8 cellular contexts compared by ENCODE assay signal in genomic region chr6:35452186-35453090, GRCh38. TPM values are rescaled to one million over a fixed set of nuclear protein-coding genes. Genes with fewer than 3 reads are reported as not detected.
DNase-seq lines count a peak whose midpoint lies in the region; ATAC-seq and TF ChIP-seq lines count a peak whose summit lies in the region.

FANCE (plus strand) TSS chr6:35452338; CDS start chr6:35452546, 208 bp downstream.

- DNase-seq in NCI-H1694 (lab: John Stamatoyannopoulos, UW) (peak; percentile 52), T-helper 2 cell (peak; percentile 82 to 86 (median 85)), left ventricle myocardium superior (peak; percentile 98), psoas muscle (peak; percentile 95 to 97)

- intact Hi-C loops in left ventricle myocardium superior (cut with micrococcal nuclease) (no loop called here), psoas muscle (cut with DNase I) (loop anchor here (5.0 to 10.0 kb wide), 2 partner anchors 160 to 758 kb away; partner anchors contain the start of gene ILRUN (in 1 of the 2))

- WGBS in psoas muscle, 3 donors: 2 to 4% (median 4%) methylated on average over 61 to 87 of the region's 87 CpGs
- WGBS in urinary bladder: under 1% methylated on average over 87 of the region's 87 CpGs

- peak; percentile 85 for ATAC-seq in GM18505 (IDR thresholded peaks at IDR 0.05; ENCODE audit: unreplicated experiment)
- peak; percentile 85 for ATAC-seq in HG02884 (IDR thresholded peaks at IDR 0.05; ENCODE audit: unreplicated experiment)
- ATAC-seq in left ventricle myocardium superior: peak; percentile 96
- peak; percentile 89 to 94 (median 92) for ATAC-seq in psoas muscle

- peak; percentile 50 for TF ChIP-seq POLR2A in GM18505 (IDR thresholded peaks at IDR 0.05; ENCODE audit: borderline replicate concordance, extremely low read depth, insufficient read depth, insufficient read length)

- H3K36me3 ChIP-seq in psoas muscle (ENCODE audit: insufficient read depth in 1 of 2, low read depth in 1 of 2) (peaks cover 0 to 15% of the 10 kb centered on the region in 2 donors), urinary bladder (ENCODE audit: insufficient read depth) (no peaks in the 10 kb centered on the region)

- no peaks in the 10 kb centered on the region for H3K27me3 ChIP-seq in psoas muscle (ENCODE audit: insufficient read depth in 3 of 3, low read length in 2 of 3)

- TF ChIP-seq CTCF in psoas muscle (IDR thresholded peaks at IDR 0.05): no peak

- H3K4me1 ChIP-seq in psoas muscle (peaks cover 29% of the 10 kb centered on the region), urinary bladder (ENCODE audit: insufficient read depth) (no peaks in the 10 kb centered on the region)

- peak within 1 kb of the TSS; percentile 44 for H3K27ac ChIP-seq in angular gyrus (ENCODE audit: low read depth, low read length)
- peak within 1 kb of the TSS; percentile 81 for H3K27ac ChIP-seq in psoas muscle
- H3K27ac ChIP-seq in urinary bladder (ENCODE audit: low read depth): no peak within 1 kb of the TSS

- H3K4me3 ChIP-seq in psoas muscle (peak within 1 kb of the TSS; percentile 78), urinary bladder (ENCODE audit: low read depth, low read length) (peak within 1 kb of the TSS; percentile 60)

- no peaks in the 10 kb centered on the region for H3K9me3 ChIP-seq in psoas muscle

RNA-seq across cellular contexts. Expression of gene FANCE, which starts in this region (rescaled TPM):
- total RNA-seq in left ventricle myocardium superior: 3.8 TPM
- 1 to 10 TPM; 5.7 to 9.3 (median 8.1) TPM for total RNA-seq in psoas muscle
- polyA plus RNA-seq in psoas muscle: 10 to 100 TPM in 1 of 3 donors, 1 to 10 TPM in 2; 3.8 to 15.2 (median 4.5) TPM
- 7.0 TPM for total RNA-seq in urinary bladder
- 5.0 TPM for polyA plus RNA-seq in urinary bladder
